13 cellular contexts compared by ENCODE assay signal in genomic region chr4:168622600-168622999, GRCh38.
"Had no signal": no experiment of that assay in that cellular context is flagged by ENCODE, and none has a peak within 500 bp of the region (broad histone marks: within the 10 kb centered on the region; RNA-seq: fewer than 3 reads in every experiment).

No MANE protein-coding gene starts in this region.

- H3K9me3 ChIP-seq: gastrocnemius medialis, psoas muscle, thyroid gland, uterus had no signal

- H3K4me1 Mint-ChIP-seq: naive thymus-derived CD8-positive, alpha-beta T cell had no signal

- H3K36me3 Mint-ChIP-seq: activated naive CD8-positive, alpha-beta T cell; naive thymus-derived CD8-positive, alpha-beta T cell had no signal

- H3K36me3 ChIP-seq: gastrocnemius medialis, thyroid gland, uterus had no signal

- H3K27me3 ChIP-seq: gastrocnemius medialis, thyroid gland, uterus had no signal

- H3K4me1 ChIP-seq: thyroid gland, uterus had no signal

- DNase-seq: activated effector memory CD4-positive, alpha-beta T cell treated with Interleukin-2 at 50 U/mL for 16 hours; activated T-cell treated with anti-CD3 and anti-CD28 coated beads, Interleukin-2, amount 50 U/mL, for 24 hours; amygdala; gastrocnemius medialis; kidney; naive thymus-derived CD8-positive, alpha-beta T cell; nucleus accumbens; psoas muscle; thyroid gland; uterus had no signal

- H3K9me3 Mint-ChIP-seq: activated T-cell treated with anti-CD3 and anti-CD28 coated beads, Interleukin-2, amount 50 U/mL, for 24 hours; naive thymus-derived CD8-positive, alpha-beta T cell had no signal

- H3K27ac ChIP-seq: gastrocnemius medialis, psoas muscle, thyroid gland, uterus had no signal

- ATAC-seq: activated CD4-positive, CD25-positive, alpha-beta regulatory T cell treated with anti-CD3 and anti-CD28 coated beads, Interleukin-2, amount 50 U/mL, for 24 hours; gastrocnemius medialis; naive thymus-derived CD8-positive, alpha-beta T cell; sciatic nerve had no signal

- H3K27ac Mint-ChIP-seq: activated naive CD8-positive, alpha-beta T cell; activated T-cell treated with anti-CD3 and anti-CD28 coated beads, Interleukin-2, amount 50 U/mL, for 24 hours; naive thymus-derived CD8-positive, alpha-beta T cell had no signal

- H3K4me3 Mint-ChIP-seq: activated naive CD8-positive, alpha-beta T cell; activated T-cell treated with anti-CD3 and anti-CD28 coated beads, Interleukin-2, amount 50 U/mL, for 24 hours; naive thymus-derived CD8-positive, alpha-beta T cell had no signal

- H3K4me3 ChIP-seq: gastrocnemius medialis, psoas muscle, thyroid gland, uterus had no signal
